ENCODE assay signal across 8 cellular contexts in genomic region chr2:209556354-209556961, GRCh38.
DNase-seq lines count a peak whose midpoint lies in the region; ATAC-seq and TF ChIP-seq lines count a peak whose summit lies in the region.

No MANE protein-coding gene starts in this region.

- no peaks in the 10 kb centered on the region for H4K20me1 ChIP-seq in fibroblast of lung (ENCODE audit: control insufficient read depth, extremely low read depth, insufficient read depth, low read length)

- ATAC-seq in HG02885 (IDR thresholded peaks at IDR 0.05; ENCODE audit: poor library complexity, unreplicated experiment) = peak; percentile 65
- ATAC-seq in stimulated activated naive B cell treated with anti-CD40 and anti-IgM and Interleukin-4, amounts not matched to agents 10 μg/mL and 1 μg/mL and 100 μg/mL, for 72 hours (replicated peaks) = peak; percentile 88 to 90

- H3K9me3 Mint-ChIP-seq in stimulated activated naive B cell treated with anti-CD40 and anti-IgM and Interleukin-4, amounts not matched to agents 10 μg/mL and 1 μg/mL and 100 μg/mL, for 72 hours = no peaks in the 10 kb centered on the region
- H3K9me3 Mint-ChIP-seq in activated naive CD8-positive, alpha-beta T cell treated with anti-CD3 and anti-CD28 coated beads for 36 hours = no peaks in the 10 kb centered on the region

- H3K27ac ChIP-seq in fibroblast of lung (ENCODE audit: insufficient read depth, low read length) (no peak overlapping the region), substantia nigra (ENCODE audit: low read depth, low read length, poor library complexity, severe bottlenecking) (no peak overlapping the region)

- H3K4me1 ChIP-seq in fibroblast of lung (ENCODE audit: control insufficient read depth, extremely low read depth, insufficient read depth, low read length) = no peaks in the 10 kb centered on the region

- H3K27ac Mint-ChIP-seq in stimulated activated naive B cell treated with anti-CD40 and anti-IgM and Interleukin-4, amounts not matched to agents 10 μg/mL and 1 μg/mL and 100 μg/mL, for 72 hours = no peak overlapping the region
- no peak overlapping the region for H3K27ac Mint-ChIP-seq in activated naive CD8-positive, alpha-beta T cell treated with anti-CD3 and anti-CD28 coated beads for 36 hours

- H3K4me2 ChIP-seq in fibroblast of lung (ENCODE audit: extremely low read depth, insufficient read depth, low read length) = no peak overlapping the region

- H3K27me3 Mint-ChIP-seq in stimulated activated naive B cell treated with anti-CD40 and anti-IgM and Interleukin-4, amounts not matched to agents 10 μg/mL and 1 μg/mL and 100 μg/mL, for 72 hours = no peaks in the 10 kb centered on the region
- peaks cover 3% of the 10 kb centered on the region for H3K27me3 Mint-ChIP-seq in activated naive CD8-positive, alpha-beta T cell treated with anti-CD3 and anti-CD28 coated beads for 36 hours

- no peaks in the 10 kb centered on the region for H3K36me3 Mint-ChIP-seq in stimulated activated naive B cell treated with anti-CD40 and anti-IgM and Interleukin-4, amounts not matched to agents 10 μg/mL and 1 μg/mL and 100 μg/mL, for 72 hours
- H3K36me3 Mint-ChIP-seq in activated naive CD8-positive, alpha-beta T cell treated with anti-CD3 and anti-CD28 coated beads for 36 hours = no peaks in the 10 kb centered on the region

- no peak overlapping the region for H3K4me3 ChIP-seq in fibroblast of lung (replicated peaks in 1 of 4; ENCODE audit: control extremely low read depth in 1 of 4, insufficient read depth in 1 of 4, low read depth in 3 of 4, low read length in 4 of 4)

- DNase-seq in NOMO-1 treated with DMSO at 0.1 percent for 48 hours (lab: John Stamatoyannopoulos, UW; ENCODE audit: unreplicated experiment) (peak; percentile 33), NOMO-1 treated with dmso at 0.1 percent for 144 hours (lab: John Stamatoyannopoulos, UW; ENCODE audit: unreplicated experiment) (no peak), NCI-H69 (lab: John Stamatoyannopoulos, UW) (peak; percentile 70), fibroblast of lung (ENCODE audit: low read depth in 2 of 2) (peak; percentile 48 to 70), substantia nigra (lab: John Stamatoyannopoulos, UW) (no peak)
- no peak for DNase-seq in stimulated activated naive B cell treated with anti-CD40 and anti-IgM and Interleukin-4, amounts not matched to agents 10 μg/mL and 1 μg/mL and 100 μg/mL, for 72 hours
- DNase-seq in activated naive CD8-positive, alpha-beta T cell treated with anti-CD3 and anti-CD28 coated beads for 36 hours = no peak

- no peaks in the 10 kb centered on the region for H3K27me3 ChIP-seq in fibroblast of lung (ENCODE audit: control insufficient read depth, insufficient read depth, low read length)

- no peak overlapping the region for H3K4me3 Mint-ChIP-seq in stimulated activated naive B cell treated with anti-CD40 and anti-IgM and Interleukin-4, amounts not matched to agents 10 μg/mL and 1 μg/mL and 100 μg/mL, for 72 hours
- H3K4me3 Mint-ChIP-seq in activated naive CD8-positive, alpha-beta T cell treated with anti-CD3 and anti-CD28 coated beads for 36 hours = no peak overlapping the region

- no peak overlapping the region for H3K9ac ChIP-seq in fibroblast of lung (ENCODE audit: insufficient read depth, low read length)

- peak; percentile 68 to 69 for TF ChIP-seq CTCF in fibroblast of lung (conservative IDR thresholded peaks at IDR 0.05 in 1 of 2, IDR thresholded peaks at IDR 0.05 in 1 of 2; ENCODE audit: low read depth in 1 of 2, low read length in 2 of 2)

- peaks cover 10 to 11% of the 10 kb centered on the region in 2 donors for H3K4me1 Mint-ChIP-seq in stimulated activated naive B cell treated with anti-CD40 and anti-IgM and Interleukin-4, amounts not matched to agents 10 μg/mL and 1 μg/mL and 100 μg/mL, for 72 hours
- H3K4me1 Mint-ChIP-seq in activated naive CD8-positive, alpha-beta T cell treated with anti-CD3 and anti-CD28 coated beads for 36 hours = no peaks in the 10 kb centered on the region

- H3K36me3 ChIP-seq in fibroblast of lung (ENCODE audit: control insufficient read depth, insufficient read depth, low read length) = no peaks in the 10 kb centered on the region

- H3K79me2 ChIP-seq in fibroblast of lung (ENCODE audit: control insufficient read depth, insufficient read depth, low read length) = no peaks in the 10 kb centered on the region

- no peak overlapping the region for H2AFZ ChIP-seq in fibroblast of lung (ENCODE audit: low read length)

- H3K9me3 ChIP-seq in fibroblast of lung (ENCODE audit: control insufficient read depth, insufficient read depth, low read depth, low read length) = no peaks in the 10 kb centered on the region

Comparison
In these comparisons a context has a peak if more than half of its experiments do, and no peak if none do; other contexts are left out.
1. DNase-seq: peak in NOMO-1 treated with DMSO at 0.1 percent for 48 hours (single experiment), NCI-H69 (single experiment) and fibroblast of lung (2 of 2); none in NOMO-1 treated with dmso at 0.1 percent for 144 hours (single experiment), stimulated activated naive B cell treated with anti-CD40 and anti-IgM and Interleukin-4, amounts not matched to agents 10 μg/mL and 1 μg/mL and 100 μg/mL, for 72 hours (single experiment), substantia nigra (0 of 49) and activated naive CD8-positive, alpha-beta T cell treated with anti-CD3 and anti-CD28 coated beads for 36 hours (single experiment).